Comparison of ENCODE assay signal across 7 cellular contexts in genomic region chr3:192812736-192813383, GRCh38.
DNase-seq lines count a peak whose midpoint lies in the region; ATAC-seq and TF ChIP-seq lines count a peak whose summit lies in the region.

No MANE protein-coding gene starts in this region.

- intact Hi-C loops in left ventricle myocardium superior (cut with micrococcal nuclease) (loop anchor here (2.0 to 10.0 kb wide), 2 partner anchors 102 to 760 kb away; partner anchors contain the start of gene MB21D2), stomach (cut with DNase I; ENCODE audit: low total_unique reads) (loop anchor here (10.0 kb wide), 1 partner anchor 762 kb away; no protein-coding TSS in a partner anchor)

- no peak overlapping the region for H3K4me3 ChIP-seq in stomach

- 12 to 16% (median 15%) methylated on average over 4 of the region's 4 CpGs for WGBS in stomach, 5 donors

- no peak for ATAC-seq in T-helper 17 cell
- ATAC-seq in left ventricle myocardium superior: peak; percentile 51
- no peak for ATAC-seq in GM18511 (IDR thresholded peaks at IDR 0.05; ENCODE audit: unreplicated experiment)

- no peaks in the 10 kb centered on the region for H3K27me3 Mint-ChIP-seq in T-helper 17 cell

- H3K4me1 Mint-ChIP-seq in T-helper 17 cell: peaks cover 13% of the 10 kb centered on the region

- no peak overlapping the region for H3K27ac ChIP-seq in stomach

- TF ChIP-seq EP300 in stomach (IDR thresholded peaks at IDR 0.05): no peak

- CTCF ChIA-PET in GM10248 (lab: Yijun Ruan, JAX): interaction anchor here (0.6 to 9.8 kb wide), 34 partner anchors 9 to 761 kb away, joined by 3 to 260 read pairs (median 4); partner anchors contain the start of gene MB21D2

- peak overlapping the region; percentile 6 for H3K27ac Mint-ChIP-seq in T-helper 17 cell

- H3K36me3 ChIP-seq in stomach: no peaks in the 10 kb centered on the region

- TF ChIP-seq CTCF in GM10248 (IDR thresholded peaks at IDR 0.05; ENCODE audit: control extremely low read depth, extremely low read depth, low read depth, missing control alignments) (peak; percentile 32), stomach (IDR thresholded peaks at IDR 0.05) (peak in 5 of 7 experiments; percentile 45 to 63 (median 49))

- peaks cover 0 to 12% (median 2%) of the 10 kb centered on the region in 4 donors for H3K4me1 ChIP-seq in stomach

- POLR2A ChIA-PET in GM10248 (lab: Yijun Ruan, JAX): no interaction called here

- H3K27me3 ChIP-seq in stomach: no peaks in the 10 kb centered on the region

- H3K36me3 Mint-ChIP-seq in T-helper 17 cell (ENCODE audit: low read depth): no peaks in the 10 kb centered on the region

- no peak overlapping the region for H3K4me3 Mint-ChIP-seq in T-helper 17 cell

- H3K9me3 ChIP-seq in T-helper 17 cell (ENCODE audit: control insufficient read depth, low read length, poor library complexity, severe bottlenecking) (no peaks in the 10 kb centered on the region), stomach (no peaks in the 10 kb centered on the region)

- no peak for TF ChIP-seq POLR2A in stomach (IDR thresholded peaks at IDR 0.05)

- no peak for DNase-seq in GM10248 (ENCODE audit: extremely low spot score)
- peak; percentile 40 for DNase-seq in NAMALWA (ENCODE audit: low spot score)
- no peak for DNase-seq in T-helper 17 cell
- DNase-seq in left ventricle myocardium superior: no peak
- no peak for DNase-seq in stomach
- no peak for DNase-seq in GM19238 (ENCODE audit: insufficient read length, low spot score)
